8 cellular contexts compared by ENCODE assay signal in genomic region chr15:89177633-89178306, GRCh38. TPM values are rescaled to one million over a fixed set of nuclear protein-coding genes. Genes with fewer than 3 reads are reported as not detected.
DNase-seq lines count a peak whose midpoint lies in the region; ATAC-seq, FAIRE-seq and TF ChIP-seq lines count a peak whose summit lies in the region.

No MANE protein-coding gene starts in this region.

- no peak overlapping the region for H3K9ac ChIP-seq in MM.1S (ENCODE audit: low read length)
- H3K9ac ChIP-seq in astrocyte (ENCODE audit: low read length) = peak overlapping the region; percentile 41
- H3K9ac ChIP-seq in smooth muscle cell (ENCODE audit: low read depth) = no peak overlapping the region

- no peak overlapping the region for H3K4me3 Mint-ChIP-seq in astrocyte (ENCODE audit: unreplicated experiment)

- no peaks in the 10 kb centered on the region for H3K27me3 ChIP-seq in MM.1S (replicated peaks; ENCODE audit: insufficient read depth, low read length)
- no peaks in the 10 kb centered on the region for H3K27me3 ChIP-seq in astrocyte (ENCODE audit: insufficient read depth, low read length)
- H3K27me3 ChIP-seq in hepatocyte = no peaks in the 10 kb centered on the region
- H3K27me3 ChIP-seq in smooth muscle cell (ENCODE audit: low read depth) = no peaks in the 10 kb centered on the region

- no peak overlapping the region for H3K4me3 ChIP-seq in MM.1S (ENCODE audit: low read length)
- no peak overlapping the region for H3K4me3 ChIP-seq in astrocyte (ENCODE audit: insufficient read depth, low read depth, low read length)
- H3K4me3 ChIP-seq in hepatocyte = no peak overlapping the region
- no peak overlapping the region for H3K4me3 ChIP-seq in smooth muscle cell

- no peaks in the 10 kb centered on the region for H3K9me2 ChIP-seq in MM.1S (replicated peaks; ENCODE audit: insufficient read depth, low read length)
- H3K9me2 ChIP-seq in hepatocyte (replicated peaks; ENCODE audit: insufficient read depth) = no peaks in the 10 kb centered on the region

- H4K20me1 ChIP-seq in MM.1S (ENCODE audit: insufficient read depth, low read length) = no peaks in the 10 kb centered on the region
- peaks cover 3% of the 10 kb centered on the region for H4K20me1 ChIP-seq in astrocyte (ENCODE audit: insufficient read depth, low read length)
- no peaks in the 10 kb centered on the region for H4K20me1 ChIP-seq in hepatocyte (ENCODE audit: insufficient read depth, poor library complexity, severe bottlenecking)
- no peaks in the 10 kb centered on the region for H4K20me1 ChIP-seq in smooth muscle cell (ENCODE audit: low read depth)

- H3F3A ChIP-seq in MM.1S (ENCODE audit: insufficient read depth, low read length) (no peaks in the 10 kb centered on the region), smooth muscle cell (ENCODE audit: low read depth) (no peaks in the 10 kb centered on the region)

- ATAC-seq in GM21576 (IDR thresholded peaks at IDR 0.05; ENCODE audit: unreplicated experiment) = no peak
- no peak for ATAC-seq in GM21526 (IDR thresholded peaks at IDR 0.05; ENCODE audit: low FRiP score, unreplicated experiment)

- H3K4me1 ChIP-seq in MM.1S (ENCODE audit: low read length) (no peaks in the 10 kb centered on the region), astrocyte (ENCODE audit: insufficient read depth, low read length) (peaks cover 8% of the 10 kb centered on the region), hepatocyte (ENCODE audit: insufficient read depth) (peaks cover 4% of the 10 kb centered on the region), smooth muscle cell (ENCODE audit: low read depth) (no peaks in the 10 kb centered on the region)

- peaks cover 5% of the 10 kb centered on the region; the same call in 1 of the 2 replicates for H3K79me2 ChIP-seq in MM.1S (ENCODE audit: low read length)
- no peaks in the 10 kb centered on the region for H3K79me2 ChIP-seq in astrocyte (ENCODE audit: insufficient read depth, low read length)
- H3K79me2 ChIP-seq in hepatocyte = no peaks in the 10 kb centered on the region
- H3K79me2 ChIP-seq in smooth muscle cell (ENCODE audit: low read depth) = no peaks in the 10 kb centered on the region

- FAIRE-seq in astrocyte (lab: Jason Lieb, UNC) = no peak

- TF ChIP-seq CTCF in MM.1S (IDR thresholded peaks at IDR 0.05; ENCODE audit: low read length) (peak; percentile 86), astrocyte (IDR thresholded peaks at IDR 0.05; ENCODE audit: insufficient read depth, low read depth, low read length) (peak; percentile 96), hepatocyte (IDR thresholded peaks at IDR 0.05; ENCODE audit: poor library complexity) (peak; percentile 97), smooth muscle cell (IDR thresholded peaks at IDR 0.05; ENCODE audit: borderline replicate concordance, insufficient read depth, poor library complexity, severe bottlenecking) (peak; percentile 88)

- peaks cover 14% of the 10 kb centered on the region for H3K36me3 Mint-ChIP-seq in astrocyte (ENCODE audit: low read depth, unreplicated experiment)

- H3K4me1 Mint-ChIP-seq in astrocyte (ENCODE audit: low read depth, unreplicated experiment) = no peaks in the 10 kb centered on the region

- H3K36me3 ChIP-seq in MM.1S (replicated peaks; ENCODE audit: insufficient read depth, low read length) = peaks cover 4% of the 10 kb centered on the region; the same call in 1 of the 2 replicates
- peaks cover 17% of the 10 kb centered on the region for H3K36me3 ChIP-seq in astrocyte (ENCODE audit: insufficient read depth, low read length)
- no peaks in the 10 kb centered on the region for H3K36me3 ChIP-seq in hepatocyte (replicated peaks; ENCODE audit: insufficient read depth, low read depth)
- H3K36me3 ChIP-seq in smooth muscle cell (ENCODE audit: low read depth) = no peaks in the 10 kb centered on the region

- H3K27ac Mint-ChIP-seq in astrocyte (ENCODE audit: unreplicated experiment) = peak overlapping the region; percentile 16

- DNase-seq in GM03348 (ENCODE audit: low spot score) (peak; percentile 80), MM.1S (peak; percentile 64), T-helper 9 cell (peak; percentile 51), astrocyte (ENCODE audit: low read depth) (peak; percentile 42), hepatocyte (ENCODE audit: low spot score) (peak; percentile 81), smooth muscle cell (lab: John Stamatoyannopoulos, UW; ENCODE audit: unreplicated experiment) (no peak)

- H3K9me3 ChIP-seq in MM.1S (replicated peaks; ENCODE audit: insufficient read depth, low read length) (no peaks in the 10 kb centered on the region), astrocyte (ENCODE audit: insufficient read depth, low read depth, low read length) (no peaks in the 10 kb centered on the region), hepatocyte (ENCODE audit: low read depth) (no peaks in the 10 kb centered on the region), smooth muscle cell (replicated peaks; ENCODE audit: low read depth) (no peaks in the 10 kb centered on the region)

- no peak overlapping the region for H3K27ac ChIP-seq in MM.1S (ENCODE audit: low read length)
- H3K27ac ChIP-seq in astrocyte (ENCODE audit: low read depth, low read length) = peak overlapping the region; percentile 7
- no peak overlapping the region for H3K27ac ChIP-seq in hepatocyte
- H3K27ac ChIP-seq in smooth muscle cell (ENCODE audit: low read depth) = no peak overlapping the region

- no peaks in the 10 kb centered on the region for H3K9me3 Mint-ChIP-seq in astrocyte (ENCODE audit: unreplicated experiment)

- 15% methylated on average over 6 of the region's 6 CpGs for WGBS in hepatocyte (ENCODE audit: low lambda C conversion rate, missing lambda C conversion rate)
- 4% methylated on average over 6 of the region's 6 CpGs for WGBS in smooth muscle cell (ENCODE audit: low lambda C conversion rate)

- H3K27me3 Mint-ChIP-seq in astrocyte (ENCODE audit: low read depth, unreplicated experiment) = no peaks in the 10 kb centered on the region

- H3K4me2 ChIP-seq in MM.1S (ENCODE audit: low read depth, low read length) (no peak overlapping the region), astrocyte (ENCODE audit: low read length) (no peak overlapping the region), hepatocyte (no peak overlapping the region), smooth muscle cell (no peak overlapping the region)

- H2AFZ ChIP-seq in MM.1S (ENCODE audit: low read length) (no peak overlapping the region), astrocyte (ENCODE audit: low read depth, low read length) (no peak overlapping the region), hepatocyte (no peak overlapping the region), smooth muscle cell (ENCODE audit: low read depth) (no peak overlapping the region)

RNA-seq across cellular contexts. Expression of gene RLBP1, which starts 43.6 kb away (rescaled TPM):
- not detected in 2 replicates for total RNA-seq in astrocyte
- total RNA-seq in hepatocyte = not detected in 2 replicates
- polyA plus RNA-seq in hepatocyte = not detected in 2 replicates
- not detected in 2 replicates for total RNA-seq in smooth muscle cell
- not detected in 2 replicates for polyA plus RNA-seq in smooth muscle cell
